Comparison of ENCODE assay signal across 16 cellular contexts in genomic region chr10:871951-872403, GRCh38. TPM values are rescaled to one million over a fixed set of nuclear protein-coding genes. Genes with fewer than 3 reads are reported as not detected.
DNase-seq lines count a peak whose midpoint lies in the region; ATAC-seq lines count a peak whose summit lies in the region.
"Had no signal": no experiment of that assay in that cellular context is flagged by ENCODE, and none has a peak within 500 bp of the region (broad histone marks: within the 10 kb centered on the region; RNA-seq: fewer than 3 reads in every experiment).

No MANE protein-coding gene starts in this region.

- H3K4me3 Mint-ChIP-seq in effector memory CD8-positive, alpha-beta T cell = no peak overlapping the region
- H3K4me3 Mint-ChIP-seq in stimulated activated memory B cell treated with anti-CD40 and anti-IgM and Interleukin-4, amounts not matched to agents 10 μg/mL and 1 μg/mL and 100 μg/mL, for 72 hours = no peak overlapping the region

- no peaks in the 10 kb centered on the region for H3K9me3 Mint-ChIP-seq in activated naive CD4-positive, alpha-beta T cell treated with anti-CD3 and anti-CD28 coated beads, Interleukin-2, amount 50 U/mL, for 72 hours
- H3K9me3 Mint-ChIP-seq in effector memory CD8-positive, alpha-beta T cell = no peaks in the 10 kb centered on the region
- no peaks in the 10 kb centered on the region for H3K9me3 Mint-ChIP-seq in stimulated activated memory B cell treated with anti-CD40 and anti-IgM and Interleukin-4, amounts not matched to agents 10 μg/mL and 1 μg/mL and 100 μg/mL, for 72 hours

- H3K27me3 Mint-ChIP-seq in effector memory CD8-positive, alpha-beta T cell = no peaks in the 10 kb centered on the region
- H3K27me3 Mint-ChIP-seq in stimulated activated memory B cell treated with anti-CD40 and anti-IgM and Interleukin-4, amounts not matched to agents 10 μg/mL and 1 μg/mL and 100 μg/mL, for 72 hours = no peaks in the 10 kb centered on the region

- no peak overlapping the region for H3K4me3 ChIP-seq in MG63
- H3K4me3 ChIP-seq: BLaER1 treated with 17β-estradiol and CSF1 and Interleukin-3, amounts not matched to agents 10 nM and 100 nM had no signal

- peaks cover 36 to 60% of the 10 kb centered on the region in 2 donors for H3K4me1 Mint-ChIP-seq in effector memory CD8-positive, alpha-beta T cell (ENCODE audit: low read depth in 2 of 2)
- H3K4me1 Mint-ChIP-seq in stimulated activated memory B cell treated with anti-CD40 and anti-IgM and Interleukin-4, amounts not matched to agents 10 μg/mL and 1 μg/mL and 100 μg/mL, for 72 hours = peaks cover 53% of the 10 kb centered on the region

- DNase-seq in activated naive CD4-positive, alpha-beta T cell treated with anti-CD3 and anti-CD28 coated beads, Interleukin-2, amount 50 U/mL, for 72 hours (ENCODE audit: low spot score in 2 of 2) = no peak
- no peak for DNase-seq in activated naive CD4-positive, alpha-beta T cell treated with anti-CD3 and anti-CD28 coated beads, Interleukin-2, amount 50 U/mL, for 16 hours
- DNase-seq in effector memory CD8-positive, alpha-beta T cell = no peak
- DNase-seq in kidney tubule cell (ENCODE audit: low spot score) (peak; percentile 40), pons (ENCODE audit: low spot score) (no peak), MG63 (no peak), T1000 (lab: John Stamatoyannopoulos, UW) (no peak)
- DNase-seq: activated CD4-positive, alpha-beta T cell treated with anti-CD3 and anti-CD28 coated beads for 1 hour; activated gamma-delta T cell treated with Interleukin-2 at 50 U/mL for 16 hours; amygdala; effector memory CD4-positive, alpha-beta T cell; IMR-90; NCI-H1436; NCI-H524 had no signal

- H3K27ac Mint-ChIP-seq in activated naive CD4-positive, alpha-beta T cell treated with anti-CD3 and anti-CD28 coated beads, Interleukin-2, amount 50 U/mL, for 72 hours = peak overlapping the region; percentile 25 to 45
- H3K27ac Mint-ChIP-seq in effector memory CD8-positive, alpha-beta T cell = peak overlapping the region; percentile 67 to 83
- peak overlapping the region; percentile 76 for H3K27ac Mint-ChIP-seq in stimulated activated memory B cell treated with anti-CD40 and anti-IgM and Interleukin-4, amounts not matched to agents 10 μg/mL and 1 μg/mL and 100 μg/mL, for 72 hours

- H3K9me3 ChIP-seq in MG63 = no peaks in the 10 kb centered on the region
- H3K9me3 ChIP-seq: BLaER1 treated with 17β-estradiol and CSF1 and Interleukin-3, amounts not matched to agents 10 nM and 100 nM had no signal

- peaks cover 27% of the 10 kb centered on the region for H3K36me3 ChIP-seq in MG63

- peaks cover 0 to 17% of the 10 kb centered on the region in 2 donors for H3K36me3 Mint-ChIP-seq in activated naive CD4-positive, alpha-beta T cell treated with anti-CD3 and anti-CD28 coated beads, Interleukin-2, amount 50 U/mL, for 72 hours
- peaks cover 9% of the 10 kb centered on the region for H3K36me3 Mint-ChIP-seq in effector memory CD8-positive, alpha-beta T cell (ENCODE audit: insufficient read depth)
- peaks cover 62% of the 10 kb centered on the region for H3K36me3 Mint-ChIP-seq in stimulated activated memory B cell treated with anti-CD40 and anti-IgM and Interleukin-4, amounts not matched to agents 10 μg/mL and 1 μg/mL and 100 μg/mL, for 72 hours

- H3K27me3 ChIP-seq in MG63 = no peaks in the 10 kb centered on the region
- H3K27me3 ChIP-seq: BLaER1 treated with 17β-estradiol and CSF1 and Interleukin-3, amounts not matched to agents 10 nM and 100 nM had no signal

- ATAC-seq in activated naive CD4-positive, alpha-beta T cell treated with anti-CD3 and anti-CD28 coated beads, Interleukin-2, amount 50 U/mL, for 72 hours = no peak
- ATAC-seq in effector memory CD8-positive, alpha-beta T cell (replicated peaks) = no peak
- ATAC-seq in stimulated activated memory B cell treated with anti-CD40 and anti-IgM and Interleukin-4, amounts not matched to agents 10 μg/mL and 1 μg/mL and 100 μg/mL, for 72 hours = no peak

RNA-seq across cellular contexts. Expression of gene LARP4B, which starts 59.5 kb away (rescaled TPM):
- 100 to 1,000 TPM in 1 of 2 donors, 10 to 100 TPM in 1; 87.4 to 122 TPM for total RNA-seq in activated naive CD4-positive, alpha-beta T cell treated with anti-CD3 and anti-CD28 coated beads, Interleukin-2, amount 50 U/mL, for 72 hours
- 11.1 and 13.4 TPM in 2 replicates for total RNA-seq in MG63 (2014; rRNA removed; shearing (Covaris generic); ENCODE audit: low replicate concordance)
